ENCODE assay signal across 8 cellular contexts in the genomic region with DNA sequence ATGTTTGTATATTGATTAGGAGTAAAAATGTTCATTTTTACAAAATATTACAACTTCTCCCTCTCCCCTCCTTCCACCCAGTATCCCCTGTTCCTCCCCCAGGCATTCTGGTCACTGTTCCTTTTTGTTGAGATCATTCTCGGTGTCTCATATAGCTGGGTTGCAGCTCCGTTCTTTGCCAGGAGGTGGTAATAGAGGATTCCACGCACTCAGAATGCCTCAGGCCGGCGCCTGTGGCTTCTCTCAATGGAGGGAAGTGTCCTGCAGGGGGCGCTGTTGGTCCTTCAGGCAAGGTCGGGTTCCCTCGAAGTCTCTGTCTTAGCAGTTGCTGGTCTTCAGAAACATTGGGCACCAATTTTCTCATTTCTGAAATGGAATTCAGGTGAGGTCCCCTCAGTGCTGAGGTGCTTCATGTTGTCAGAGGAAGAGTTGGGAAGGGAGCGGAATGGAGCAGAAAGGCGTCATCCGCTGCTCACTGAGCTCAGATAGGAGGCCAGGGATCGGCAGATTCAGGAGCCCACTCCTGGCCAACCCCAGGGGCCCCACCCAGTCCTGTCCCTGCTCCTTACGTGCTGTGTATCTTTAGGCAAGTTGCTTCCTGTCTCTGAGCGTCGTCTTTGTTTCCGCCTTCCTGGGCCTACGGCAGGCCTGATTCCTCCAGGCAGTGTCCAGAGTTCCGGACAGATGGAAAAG. TPM values are rescaled to one million over a fixed set of nuclear protein-coding genes. Genes with fewer than 3 reads are reported as not detected.
DNase-seq lines count a peak whose midpoint lies in the region; ATAC-seq and TF ChIP-seq lines count a peak whose summit lies in the region.

No MANE protein-coding gene starts in this region.

- peak; percentile 40 for ATAC-seq in stimulated activated effector memory CD8-positive, alpha-beta T cell treated with anti-CD3 and anti-CD28 coated beads, Interleukin-12 subunit alpha, Interleukin-12 subunit beta, amount 100 ng/mL, for 72 hours
- ATAC-seq in GM21723 (IDR thresholded peaks at IDR 0.05; ENCODE audit: unreplicated experiment) = no peak

- intact Hi-C loops in activated T-helper 2 cell treated with anti-CD3 and anti-CD28 coated beads, Interferon-gamma antibody, Interleukin-2, Interleukin-4, amounts not matched to agents 10 μg/mL and 5 μg/mL and 100 μg/mL, durations not matched to agents 14 hours and 24 hours and 36 hours (cut with micrococcal nuclease) = no loop called here

- H3K9me3 Mint-ChIP-seq in activated T-helper 2 cell treated with anti-CD3 and anti-CD28 coated beads, Interferon-gamma antibody, Interleukin-2, Interleukin-4, amounts not matched to agents 10 μg/mL and 5 μg/mL and 100 μg/mL, durations not matched to agents 14 hours and 24 hours and 36 hours = peaks cover 6% of the 10 kb centered on the region
- no peaks in the 10 kb centered on the region for H3K9me3 Mint-ChIP-seq in stimulated activated effector memory CD8-positive, alpha-beta T cell treated with anti-CD3 and anti-CD28 coated beads, Interleukin-12 subunit alpha, Interleukin-12 subunit beta, amount 100 ng/mL, for 72 hours

- peak; percentile 71 for DNase-seq in GM12865 (ENCODE audit: low read depth)
- DNase-seq in NCI-H2171 (lab: John Stamatoyannopoulos, UW) = peak; percentile 16
- DNase-seq in activated T-helper 2 cell treated with anti-CD3 and anti-CD28 coated beads, Interferon-gamma antibody, Interleukin-2, Interleukin-4, amounts not matched to agents 10 μg/mL and 5 μg/mL and 100 μg/mL, durations not matched to agents 14 hours and 24 hours and 36 hours (ENCODE audit: low spot score) = peak; percentile 39
- peak; percentile 47 for DNase-seq in iris pigment epithelial cell (ENCODE audit: low read depth)
- DNase-seq in stimulated activated effector memory CD8-positive, alpha-beta T cell treated with anti-CD3 and anti-CD28 coated beads, Interleukin-12 subunit alpha, Interleukin-12 subunit beta, amount 100 ng/mL, for 72 hours (ENCODE audit: low spot score in 2 of 2) = peak in 1 of 2 donors; percentile 79
- no peak for DNase-seq in NCI-H1048 (lab: John Stamatoyannopoulos, UW)
- DNase-seq in DMS114 treated with DMSO at 0.1 percent for 48 hours (lab: John Stamatoyannopoulos, UW; ENCODE audit: unreplicated experiment) = no peak

- peaks cover 35% of the 10 kb centered on the region for H3K36me3 Mint-ChIP-seq in activated T-helper 2 cell treated with anti-CD3 and anti-CD28 coated beads, Interferon-gamma antibody, Interleukin-2, Interleukin-4, amounts not matched to agents 10 μg/mL and 5 μg/mL and 100 μg/mL, durations not matched to agents 14 hours and 24 hours and 36 hours (ENCODE audit: low read depth)
- H3K36me3 Mint-ChIP-seq in stimulated activated effector memory CD8-positive, alpha-beta T cell treated with anti-CD3 and anti-CD28 coated beads, Interleukin-12 subunit alpha, Interleukin-12 subunit beta, amount 100 ng/mL, for 72 hours = peaks cover 56% of the 10 kb centered on the region

- no peak overlapping the region for H3K4me3 Mint-ChIP-seq in activated T-helper 2 cell treated with anti-CD3 and anti-CD28 coated beads, Interferon-gamma antibody, Interleukin-2, Interleukin-4, amounts not matched to agents 10 μg/mL and 5 μg/mL and 100 μg/mL, durations not matched to agents 14 hours and 24 hours and 36 hours (ENCODE audit: low read depth)
- H3K4me3 Mint-ChIP-seq in stimulated activated effector memory CD8-positive, alpha-beta T cell treated with anti-CD3 and anti-CD28 coated beads, Interleukin-12 subunit alpha, Interleukin-12 subunit beta, amount 100 ng/mL, for 72 hours = no peak overlapping the region

- H3K4me1 Mint-ChIP-seq in activated T-helper 2 cell treated with anti-CD3 and anti-CD28 coated beads, Interferon-gamma antibody, Interleukin-2, Interleukin-4, amounts not matched to agents 10 μg/mL and 5 μg/mL and 100 μg/mL, durations not matched to agents 14 hours and 24 hours and 36 hours (ENCODE audit: low read depth) = peaks cover 6% of the 10 kb centered on the region
- H3K4me1 Mint-ChIP-seq in stimulated activated effector memory CD8-positive, alpha-beta T cell treated with anti-CD3 and anti-CD28 coated beads, Interleukin-12 subunit alpha, Interleukin-12 subunit beta, amount 100 ng/mL, for 72 hours = peaks cover 51% of the 10 kb centered on the region

- H3K27ac Mint-ChIP-seq in activated T-helper 2 cell treated with anti-CD3 and anti-CD28 coated beads, Interferon-gamma antibody, Interleukin-2, Interleukin-4, amounts not matched to agents 10 μg/mL and 5 μg/mL and 100 μg/mL, durations not matched to agents 14 hours and 24 hours and 36 hours = no peak overlapping the region
- H3K27ac Mint-ChIP-seq in stimulated activated effector memory CD8-positive, alpha-beta T cell treated with anti-CD3 and anti-CD28 coated beads, Interleukin-12 subunit alpha, Interleukin-12 subunit beta, amount 100 ng/mL, for 72 hours = peak overlapping the region; percentile 57

- peaks cover 6% of the 10 kb centered on the region for H3K27me3 Mint-ChIP-seq in activated T-helper 2 cell treated with anti-CD3 and anti-CD28 coated beads, Interferon-gamma antibody, Interleukin-2, Interleukin-4, amounts not matched to agents 10 μg/mL and 5 μg/mL and 100 μg/mL, durations not matched to agents 14 hours and 24 hours and 36 hours (ENCODE audit: low read depth)

- H3K4me3 ChIP-seq in GM12865 (ENCODE audit: low read depth, low read length) = no peak overlapping the region

- peak; percentile 44 for TF ChIP-seq CTCF in GM12865 (IDR thresholded peaks at IDR 0.05; ENCODE audit: insufficient read depth, low read depth, low read length, missing control alignments)

RNA-seq across cellular contexts. Expression of gene GARIN5A, which starts 10.3 kb away (rescaled TPM):
- total RNA-seq in activated T-helper 2 cell treated with anti-CD3 and anti-CD28 coated beads, Interferon-gamma antibody, Interleukin-2, Interleukin-4, amounts not matched to agents 10 μg/mL and 5 μg/mL and 100 μg/mL, durations not matched to agents 14 hours and 24 hours and 36 hours = 0.28 and 0.82 TPM in 2 replicates

RNA-seq across cellular contexts. Expression of gene EMC10, which starts 10.7 kb away (rescaled TPM):
- 76.0 and 76.2 TPM in 2 replicates for total RNA-seq in activated T-helper 2 cell treated with anti-CD3 and anti-CD28 coated beads, Interferon-gamma antibody, Interleukin-2, Interleukin-4, amounts not matched to agents 10 μg/mL and 5 μg/mL and 100 μg/mL, durations not matched to agents 14 hours and 24 hours and 36 hours

RNA-seq across cellular contexts. Expression of gene JOSD2, which starts 24.0 kb away (rescaled TPM):
- total RNA-seq in activated T-helper 2 cell treated with anti-CD3 and anti-CD28 coated beads, Interferon-gamma antibody, Interleukin-2, Interleukin-4, amounts not matched to agents 10 μg/mL and 5 μg/mL and 100 μg/mL, durations not matched to agents 14 hours and 24 hours and 36 hours = 39.9 and 43.6 TPM in 2 replicates

RNA-seq across cellular contexts. Expression of gene ASPDH, which starts 26.7 kb away (rescaled TPM):
- total RNA-seq in activated T-helper 2 cell treated with anti-CD3 and anti-CD28 coated beads, Interferon-gamma antibody, Interleukin-2, Interleukin-4, amounts not matched to agents 10 μg/mL and 5 μg/mL and 100 μg/mL, durations not matched to agents 14 hours and 24 hours and 36 hours = not detected in 2 replicates

RNA-seq across cellular contexts. Expression of gene MYBPC2, which starts 54.3 kb away (rescaled TPM):
- 0.21 and 0.25 TPM in 2 replicates for total RNA-seq in activated T-helper 2 cell treated with anti-CD3 and anti-CD28 coated beads, Interferon-gamma antibody, Interleukin-2, Interleukin-4, amounts not matched to agents 10 μg/mL and 5 μg/mL and 100 μg/mL, durations not matched to agents 14 hours and 24 hours and 36 hours

Comparison
In these comparisons a context has a peak if more than half of its experiments do, and no peak if none do; other contexts are left out.
1. DNase-seq: peak in GM12865 (single experiment), NCI-H2171 (single experiment), activated T-helper 2 cell treated with anti-CD3 and anti-CD28 coated beads, Interferon-gamma antibody, Interleukin-2, Interleukin-4, amounts not matched to agents 10 μg/mL and 5 μg/mL and 100 μg/mL, durations not matched to agents 14 hours and 24 hours and 36 hours (single experiment) and iris pigment epithelial cell (single experiment); none in NCI-H1048 (single experiment) and DMS114 treated with DMSO at 0.1 percent for 48 hours (single experiment).